In the genomic region with DNA sequence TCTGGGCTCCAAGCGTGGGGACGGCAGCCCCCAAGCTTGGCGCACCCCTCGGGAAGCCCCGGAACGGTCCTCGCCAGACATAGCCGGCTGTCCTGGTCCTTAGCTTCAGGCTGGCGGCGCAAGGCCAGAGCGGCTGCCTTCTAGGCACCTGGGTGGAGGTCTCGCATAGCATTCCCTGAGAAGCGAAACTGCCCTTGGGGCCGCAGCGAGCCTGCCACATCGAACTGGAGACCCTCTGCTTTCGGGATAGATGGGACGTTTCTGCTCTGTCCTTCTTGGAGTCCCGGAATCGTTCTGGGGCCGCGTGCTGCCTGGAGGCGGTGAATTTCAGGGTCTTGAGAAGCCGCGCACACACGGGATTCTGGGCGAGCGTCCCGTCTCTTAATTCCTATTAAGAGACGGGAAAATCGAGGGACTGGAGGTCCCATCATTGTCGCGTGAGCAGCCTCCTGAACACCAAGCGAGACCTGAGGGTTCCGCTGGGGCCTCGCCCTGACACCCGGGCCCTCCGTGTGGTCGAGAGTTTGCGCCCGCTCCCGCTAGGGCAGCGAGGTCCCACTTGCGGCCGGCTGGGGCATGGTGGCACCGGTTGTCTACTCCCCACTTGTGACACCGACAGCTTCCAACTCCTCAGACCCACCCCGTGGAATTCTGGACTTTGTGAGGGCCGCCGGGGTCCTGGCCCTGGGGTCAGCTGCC, we compare ENCODE assay signal across 28 cellular contexts. TPM values are rescaled to one million over a fixed set of nuclear protein-coding genes. Genes with fewer than 3 reads are reported as not detected.
DNase-seq lines count a peak whose midpoint lies in the region; ATAC-seq, FAIRE-seq and TF ChIP-seq lines count a peak whose summit lies in the region.
"Had no signal": no experiment of that assay in that cellular context is flagged by ENCODE, and none has a peak within 500 bp of the region (broad histone marks: within the 10 kb centered on the region; RNA-seq: fewer than 3 reads in every experiment).

No MANE protein-coding gene starts in this region.

- H4K20me1 ChIP-seq in H9 (ENCODE audit: control insufficient read depth, insufficient read depth, insufficient read length): peaks cover 4% of the 10 kb centered on the region
- H4K20me1 ChIP-seq in endothelial cell of umbilical vein (replicated peaks; ENCODE audit: control insufficient read depth, extremely low read depth, insufficient read depth, low read length): no peaks in the 10 kb centered on the region
- peaks cover 87% of the 10 kb centered on the region for H4K20me1 ChIP-seq in neural progenitor cell (ENCODE audit: low read depth)

- no TSS peak for BruUV-seq in endothelial cell of umbilical vein (replicated peaks; lab: Mats Ljungman, UMichigan)

- no peak overlapping the region for H3K14ac ChIP-seq in H9 (ENCODE audit: insufficient read depth, low read length)

- H4K91ac ChIP-seq in H9 (ENCODE audit: insufficient read length, low read depth, low read length): no peak overlapping the region

- H3K27me3 Mint-ChIP-seq in H9 (ENCODE audit: low read depth) (peaks cover 100% of the 10 kb centered on the region), neural progenitor cell (ENCODE audit: insufficient read depth, low read depth) (peaks cover 89% of the 10 kb centered on the region)
- peaks cover 78% of the 10 kb centered on the region for H3K27me3 Mint-ChIP-seq in activated T-helper 1 cell treated with anti-CD3 and anti-CD28 coated beads, Interleukin-12 subunit alpha, Interleukin-12 subunit beta, Interleukin-2, Interleukin-4 antibody, amounts not matched to agents 30 ng/mL and 10 ng/mL and 1 ng/mL, durations not matched to agents 14 hours and 24 hours and 36 hours (ENCODE audit: insufficient read depth)

- H3K23me2 ChIP-seq in H9 (ENCODE audit: insufficient read length, low read depth, low read length, poor library complexity, severe bottlenecking): peaks cover 18% of the 10 kb centered on the region

- no peak overlapping the region for H3K23ac ChIP-seq in H9 (ENCODE audit: insufficient read length, low read depth, low read length)

- no peaks in the 10 kb centered on the region for H3K36me3 ChIP-seq in endothelial cell of umbilical vein (ENCODE audit: control insufficient read depth in 2 of 2, extremely low read depth in 1 of 2, insufficient read depth in 2 of 2, low read length in 2 of 2)
- no peaks in the 10 kb centered on the region for H3K36me3 ChIP-seq in neural progenitor cell
- H3K36me3 ChIP-seq: brain microvascular endothelial cell had no signal

- H3K4me3 ChIP-seq in endothelial cell of umbilical vein (replicated peaks in 1 of 3; ENCODE audit: insufficient read depth in 1 of 3, low read depth in 1 of 3, low read length in 3 of 3) (no peak overlapping the region), neural progenitor cell (no peak overlapping the region)
- H3K4me3 ChIP-seq: testis had no signal

- ATAC-seq in GM18858 (IDR thresholded peaks at IDR 0.05; ENCODE audit: unreplicated experiment) (no peak), GM18517 (IDR thresholded peaks at IDR 0.05; ENCODE audit: unreplicated experiment) (no peak)
- ATAC-seq: activated T-cell treated with anti-CD3 and anti-CD28 coated beads, Interleukin-2, amount 50 U/mL, for 72 hours had no signal

- H3K4me3 Mint-ChIP-seq in H9 (peak overlapping the region in 1 of 2 experiments; percentile 71; a peak in 1 of 5 replicates), neural progenitor cell (no peak overlapping the region)
- H3K4me3 Mint-ChIP-seq in activated T-helper 1 cell treated with anti-CD3 and anti-CD28 coated beads, Interleukin-12 subunit alpha, Interleukin-12 subunit beta, Interleukin-2, Interleukin-4 antibody, amounts not matched to agents 30 ng/mL and 10 ng/mL and 1 ng/mL, durations not matched to agents 14 hours and 24 hours and 36 hours: no peak overlapping the region
- H3K4me3 Mint-ChIP-seq: activated CD4-positive, alpha-beta memory T cell treated with anti-CD3 and anti-CD28 coated beads, Interleukin-2, amount 10 ng/mL, durations not matched to agents 7 days and 5 days; T-helper 1 cell treated with Interleukin-12 subunit alpha and Interleukin-12 subunit beta and Interleukin-4 antibody, amounts not matched to agents 30 μg/mL and 1 μg/mL, for 36 hours had no signal

- H3K4ac ChIP-seq in H9 (ENCODE audit: low read depth, low read length): no peak overlapping the region

- H3K4me2 ChIP-seq in H9 (ENCODE audit: insufficient read depth, insufficient read length, low read length) (peak overlapping the region; percentile 46), endothelial cell of umbilical vein (ENCODE audit: insufficient read depth, low read length) (no peak overlapping the region), neural progenitor cell (no peak overlapping the region)

- H3K9me3 ChIP-seq in H9 (ENCODE audit: control insufficient read depth, low read depth, low read length) (no peaks in the 10 kb centered on the region), endothelial cell of umbilical vein (replicated peaks; ENCODE audit: control insufficient read depth, insufficient read depth, low read length) (no peaks in the 10 kb centered on the region), neural progenitor cell (ENCODE audit: low read depth) (no peaks in the 10 kb centered on the region)
- H3K9me3 ChIP-seq: testis had no signal

- TF ChIP-seq POLR2A in endothelial cell of umbilical vein (IDR thresholded peaks at IDR 0.05; ENCODE audit: low read depth, low read length): no peak

- no peak overlapping the region for H3K56ac ChIP-seq in H9 (ENCODE audit: insufficient read length, low read depth, low read length)

- intact Hi-C loops in endothelial cell of umbilical vein (cut with micrococcal nuclease): loop anchor here (5.0 to 10.0 kb wide), 3 partner anchors 120 to 545 kb away; no protein-coding TSS in a partner anchor
- intact Hi-C loops in activated T-helper 1 cell treated with anti-CD3 and anti-CD28 coated beads, Interleukin-12 subunit alpha, Interleukin-12 subunit beta, Interleukin-2, Interleukin-4 antibody, amounts not matched to agents 30 ng/mL and 10 ng/mL and 1 ng/mL, durations not matched to agents 14 hours and 24 hours and 36 hours (cut with micrococcal nuclease): loop anchor here (5.0 to 10.0 kb wide), 2 partner anchors 300 to 1488 kb away; a partner anchor contains a TSS

- no peaks in the 10 kb centered on the region; a peak in 1 of 7 replicates for H3K36me3 Mint-ChIP-seq in H9 (ENCODE audit: insufficient read depth in 1 of 3, low read depth in 3 of 3)
- peaks cover 2% of the 10 kb centered on the region for H3K36me3 Mint-ChIP-seq in neural progenitor cell
- H3K36me3 Mint-ChIP-seq in activated T-helper 1 cell treated with anti-CD3 and anti-CD28 coated beads, Interleukin-12 subunit alpha, Interleukin-12 subunit beta, Interleukin-2, Interleukin-4 antibody, amounts not matched to agents 30 ng/mL and 10 ng/mL and 1 ng/mL, durations not matched to agents 14 hours and 24 hours and 36 hours (ENCODE audit: low read depth): no peaks in the 10 kb centered on the region
- H3K36me3 Mint-ChIP-seq: activated naive CD4-positive, alpha-beta T cell treated with anti-CD3 and anti-CD28 coated beads, Interleukin-2, amount 50 U/mL, for 24 hours had no signal

- no peak overlapping the region for H2AK5ac ChIP-seq in H9 (ENCODE audit: insufficient read length, low read length)

- H2BK5ac ChIP-seq in H9 (ENCODE audit: insufficient read length, low read length): no peak overlapping the region

- no peak overlapping the region for H3T11ph ChIP-seq in H9 (ENCODE audit: low read length)

- H3F3A ChIP-seq in neural progenitor cell (ENCODE audit: low read depth): peaks cover 8% of the 10 kb centered on the region

- peaks cover 40 to 58% of the 10 kb centered on the region in 2 experiments for H3K4me1 Mint-ChIP-seq in H9
- H3K4me1 Mint-ChIP-seq in neural progenitor cell: peaks cover 43% of the 10 kb centered on the region
- no peaks in the 10 kb centered on the region for H3K4me1 Mint-ChIP-seq in activated T-helper 1 cell treated with anti-CD3 and anti-CD28 coated beads, Interleukin-12 subunit alpha, Interleukin-12 subunit beta, Interleukin-2, Interleukin-4 antibody, amounts not matched to agents 30 ng/mL and 10 ng/mL and 1 ng/mL, durations not matched to agents 14 hours and 24 hours and 36 hours (ENCODE audit: low read depth)

- WGBS in H9 (ENCODE audit: extremely low coverage, insufficient read length, low lambda C conversion rate): no CpG with 5 or more reads among the region's 50 CpGs

- POLR2A ChIA-PET in endothelial cell of umbilical vein (lab: Charles Lee): no interaction called here

- dilution Hi-C loops in endothelial cell of umbilical vein (cut with MboI; ENCODE audit: extremely low pct_ligation_motif_present, low sequenced_read_pairs): no loop called here

- CTCF ChIA-PET in endothelial cell of umbilical vein (lab: Charles Lee): interaction anchor here (1.2 to 7.3 kb wide), 6 partner anchors 10 to 825 kb away, joined by 3 to 162 read pairs (median 26); a partner anchor contains a TSS

- H3K9me3 Mint-ChIP-seq in H9 (peaks cover 0 to 3% of the 10 kb centered on the region in 2 experiments; a peak in 2 of 5 replicates), neural progenitor cell (no peaks in the 10 kb centered on the region)
- H3K9me3 Mint-ChIP-seq in activated T-helper 1 cell treated with anti-CD3 and anti-CD28 coated beads, Interleukin-12 subunit alpha, Interleukin-12 subunit beta, Interleukin-2, Interleukin-4 antibody, amounts not matched to agents 30 ng/mL and 10 ng/mL and 1 ng/mL, durations not matched to agents 14 hours and 24 hours and 36 hours: no peaks in the 10 kb centered on the region
- H3K9me3 Mint-ChIP-seq: activated CD4-positive, alpha-beta memory T cell treated with anti-CD3 and anti-CD28 coated beads, Interleukin-2, amount 10 ng/mL, durations not matched to agents 7 days and 5 days; activated naive CD4-positive, alpha-beta T cell treated with anti-CD3 and anti-CD28 coated beads, Interleukin-2, amount 50 U/mL, for 24 hours; activated T-cell treated with anti-CD3 and anti-CD28 coated beads, Interleukin-2, amount 50 U/mL, for 72 hours; CD4-positive, alpha-beta T cell; nephron; T-helper 1 cell treated with Interleukin-12 subunit alpha and Interleukin-12 subunit beta and Interleukin-4 antibody, amounts not matched to agents 30 μg/mL and 1 μg/mL, for 36 hours had no signal

- H3K79me1 ChIP-seq in H9 (ENCODE audit: insufficient read depth, low read depth, low read length, poor library complexity, severe bottlenecking): no peaks in the 10 kb centered on the region

- no peak overlapping the region for H2BK15ac ChIP-seq in H9 (ENCODE audit: low read depth, low read length)

- H3K79me2 ChIP-seq in H9 (ENCODE audit: insufficient read depth, low read length) (no peaks in the 10 kb centered on the region), endothelial cell of umbilical vein (ENCODE audit: control insufficient read depth, insufficient read depth, low read length) (no peaks in the 10 kb centered on the region), neural progenitor cell (ENCODE audit: low read depth) (no peaks in the 10 kb centered on the region)

- no peak overlapping the region for H2BK120ac ChIP-seq in H9 (ENCODE audit: low read depth, low read length, poor library complexity, severe bottlenecking)

- H2BK12ac ChIP-seq in H9 (ENCODE audit: insufficient read length, low read depth, low read length): no peak overlapping the region

- H4K5ac ChIP-seq in H9 (ENCODE audit: insufficient read length, low read depth, low read length): no peak overlapping the region

- H3K27ac Mint-ChIP-seq in H9 (no peak overlapping the region), neural progenitor cell (no peak overlapping the region)
- H3K27ac Mint-ChIP-seq in activated T-helper 1 cell treated with anti-CD3 and anti-CD28 coated beads, Interleukin-12 subunit alpha, Interleukin-12 subunit beta, Interleukin-2, Interleukin-4 antibody, amounts not matched to agents 30 ng/mL and 10 ng/mL and 1 ng/mL, durations not matched to agents 14 hours and 24 hours and 36 hours: no peak overlapping the region
- H3K27ac Mint-ChIP-seq: activated CD4-positive, alpha-beta memory T cell treated with anti-CD3 and anti-CD28 coated beads, Interleukin-2, amount 10 ng/mL, durations not matched to agents 7 days and 5 days; CD4-positive, alpha-beta T cell; nephron had no signal

- FAIRE-seq in endothelial cell of umbilical vein (lab: Jason Lieb, UNC): no peak
- FAIRE-seq: HTR-8/SVneo had no signal

- no peak overlapping the region for H3K18ac ChIP-seq in H9 (ENCODE audit: insufficient read length, low read depth, low read length)

- H3K4me1 ChIP-seq in H9 (ENCODE audit: insufficient read depth, low read length) (no peaks in the 10 kb centered on the region; the same call in 1 of the 2 replicates), endothelial cell of umbilical vein (ENCODE audit: control insufficient read depth, extremely low read depth, insufficient read depth, low read length) (peaks cover 2% of the 10 kb centered on the region), neural progenitor cell (peaks cover 12% of the 10 kb centered on the region)

- no peak overlapping the region for H4K8ac ChIP-seq in H9 (replicated peaks; ENCODE audit: insufficient read length, low read depth, low read length)

- H3K9me1 ChIP-seq in endothelial cell of umbilical vein (replicated peaks; ENCODE audit: control insufficient read depth, extremely low read depth, insufficient read depth, low read length): no peaks in the 10 kb centered on the region

- H2AFZ ChIP-seq in H9 (ENCODE audit: low read length): no peak overlapping the region
- no peak overlapping the region for H2AFZ ChIP-seq in endothelial cell of umbilical vein (ENCODE audit: low read depth, low read length)
- no peak overlapping the region for H2AFZ ChIP-seq in neural progenitor cell (replicated peaks)

- H3K9ac ChIP-seq in H9 (ENCODE audit: extremely low read depth, insufficient read length, low read length) (no peak overlapping the region), endothelial cell of umbilical vein (replicated peaks; ENCODE audit: extremely low read depth, insufficient read depth, low read length) (no peak overlapping the region), neural progenitor cell (no peak overlapping the region)

- H2BK20ac ChIP-seq in H9 (ENCODE audit: low read depth, low read length, poor library complexity, severe bottlenecking): no peak overlapping the region

- peaks cover 93% of the 10 kb centered on the region for H3K27me3 ChIP-seq in H9 (ENCODE audit: insufficient read depth, low read length)
- H3K27me3 ChIP-seq in endothelial cell of umbilical vein (ENCODE audit: control insufficient read depth in 2 of 2, insufficient read depth in 2 of 2, low read length in 2 of 2): peaks cover 89 to 90% of the 10 kb centered on the region in 2 experiments
- peaks cover 100% of the 10 kb centered on the region for H3K27me3 ChIP-seq in neural progenitor cell

- no peak for TF ChIP-seq CTCF in H9 (conservative IDR thresholded peaks at IDR 0.05)
- TF ChIP-seq CTCF in endothelial cell of umbilical vein (IDR thresholded peaks at IDR 0.05; ENCODE audit: extremely low read depth in 1 of 2, insufficient read depth in 1 of 2, low read depth in 1 of 2, low read length in 2 of 2): no peak
- TF ChIP-seq CTCF in neural progenitor cell (IDR thresholded peaks at IDR 0.05): no peak

- DNase-seq in ELF-1 (ENCODE audit: low read depth, low spot score) (peak; percentile 51), H9 (peak; percentile 50), endothelial cell of umbilical vein (ENCODE audit: low read depth, low spot score) (no peak), neural progenitor cell (ENCODE audit: low spot score) (peak; percentile 45), NCI-H1105 treated with DMSO at 0.1 percent for 48 hours (lab: John Stamatoyannopoulos, UW) (no peak)
- no peak for DNase-seq in activated T-helper 1 cell treated with anti-CD3 and anti-CD28 coated beads, Interleukin-12 subunit alpha, Interleukin-12 subunit beta, Interleukin-2, Interleukin-4 antibody, amounts not matched to agents 30 ng/mL and 10 ng/mL and 1 ng/mL, durations not matched to agents 14 hours and 24 hours and 36 hours (ENCODE audit: low spot score)
- DNase-seq: activated CD4-positive, alpha-beta memory T cell treated with anti-CD3 and anti-CD28 coated beads, Interleukin-2, amount 10 ng/mL, durations not matched to agents 7 days and 5 days; activated T-cell treated with anti-CD3 and anti-CD28 coated beads, Interleukin-2, amount 50 U/mL, for 72 hours; brain microvascular endothelial cell; CD4-positive, alpha-beta T cell; cortex of kidney; DMS53; hypothalamus; kidney glomerular epithelial cell; NCI-H1436; NCI-H748 treated with DMSO at 0.1 percent for 48 hours; SHP77; testis had no signal

- H3K27ac ChIP-seq in H9 (ENCODE audit: insufficient read length, low read depth, low read length) (no peak overlapping the region), endothelial cell of umbilical vein (ENCODE audit: insufficient read depth, low read depth, low read length) (no peak overlapping the region), neural progenitor cell (no peak overlapping the region)
- H3K27ac ChIP-seq: brain microvascular endothelial cell, testis, VCaP had no signal

RNA-seq across cellular contexts. Expression of a gene that starts 9.7 kb away (rescaled TPM):
- total RNA-seq in H9 (2021) (not detected in 2 replicates), endothelial cell of umbilical vein (not detected in 2 replicates), neural progenitor cell (ENCODE audit: low replicate concordance) (not detected in 2 replicates)
- not detected in 2 replicates for polyA plus RNA-seq in endothelial cell of umbilical vein
- polyA plus RNA-seq in endothelial cell of umbilical vein (2011; cell fraction: cytosol; rRNA removed): not detected in 2 replicates
- polyA plus RNA-seq in endothelial cell of umbilical vein (2011; cell fraction: nucleus; rRNA removed): not detected in 2 replicates
- polyA plus RNA-seq in endothelial cell of umbilical vein (2012): not detected in 2 replicates
- not detected in 2 replicates for polyA minus RNA-seq in endothelial cell of umbilical vein
- polyA minus RNA-seq in endothelial cell of umbilical vein (2011; cell fraction: cytosol; rRNA and poly(A)+ RNA removed): not detected
- not detected in 2 replicates for polyA minus RNA-seq in endothelial cell of umbilical vein (2011; cell fraction: nucleus; rRNA and poly(A)+ RNA removed)
- not detected in 2 replicates for total RNA-seq in activated T-helper 1 cell treated with anti-CD3 and anti-CD28 coated beads, Interleukin-12 subunit alpha, Interleukin-12 subunit beta, Interleukin-2, Interleukin-4 antibody, amounts not matched to agents 30 ng/mL and 10 ng/mL and 1 ng/mL, durations not matched to agents 14 hours and 24 hours and 36 hours
- total RNA-seq: activated CD4-positive, alpha-beta memory T cell treated with anti-CD3 and anti-CD28 coated beads, Interleukin-2, amount 10 ng/mL, durations not matched to agents 7 days and 5 days; activated T-cell treated with anti-CD3 and anti-CD28 coated beads, Interleukin-2, amount 50 U/mL, for 72 hours; CD4-positive, alpha-beta T cell; fibroblast of villous mesenchyme; OCI-LY7; pulmonary artery endothelial cell had no signal

Comparison
In these comparisons a context has a peak if more than half of its experiments do, and no peak if none do; other contexts are left out.
1. DNase-seq: peak in ELF-1 (single experiment), H9 (single experiment) and neural progenitor cell (single experiment); none in endothelial cell of umbilical vein (single experiment), NCI-H1105 treated with DMSO at 0.1 percent for 48 hours (single experiment) and activated T-helper 1 cell treated with anti-CD3 and anti-CD28 coated beads, Interleukin-12 subunit alpha, Interleukin-12 subunit beta, Interleukin-2, Interleukin-4 antibody, amounts not matched to agents 30 ng/mL and 10 ng/mL and 1 ng/mL, durations not matched to agents 14 hours and 24 hours and 36 hours (single experiment).